33 cellular contexts compared by ENCODE assay signal in the genomic region with DNA sequence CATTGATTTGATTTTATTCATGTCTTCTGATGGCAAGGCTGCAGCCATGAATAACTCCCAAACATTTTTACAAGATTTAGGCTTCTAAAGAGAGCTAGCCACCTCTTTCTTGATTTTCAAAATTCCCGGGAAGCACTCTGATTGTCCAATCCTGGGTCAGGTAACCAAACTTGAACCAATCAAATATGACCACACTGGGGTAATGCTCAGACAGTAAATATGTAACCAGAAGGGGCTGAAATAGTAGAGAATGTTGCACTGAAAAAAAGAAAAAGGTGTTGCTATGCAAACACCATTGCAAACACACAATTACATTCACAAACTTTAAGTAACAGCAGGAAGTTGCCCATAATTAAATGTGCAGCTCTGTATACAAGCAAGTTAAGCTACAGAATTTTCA.
"Had no signal": no experiment of that assay in that cellular context is flagged by ENCODE, and none has a peak within 500 bp of the region (broad histone marks: within the 10 kb centered on the region; RNA-seq: fewer than 3 reads in every experiment).

No MANE protein-coding gene starts in this region.

- H3K27me3 ChIP-seq: MG63 had no signal

- H3K9me3 ChIP-seq: MG63 had no signal

- H3K9ac ChIP-seq: KMS-11 had no signal

- DNase-seq: Karpas-422, Kasumi-1, KG1, MG63, MM.1S, MV-4-11, NCI-H1048, NCI-H1092, NCI-H1092 treated with DMSO at 0.1 percent for 48 hours, NCI-H1105, NCI-H1105 treated with DMSO at 0.1 percent for 48 hours, NCI-H1417, NCI-H1417 treated with DMSO at 0.1 percent for 48 hours, NCI-H1436, NCI-H1436 treated with DMSO at 0.1 percent for 48 hours, NCI-H146, NCI-H1694, NCI-H1694 treated with DMSO at 0.1 percent for 48 hours, NCI-H187, NCI-H187 treated with DMSO at 0.1 percent for 48 hours, NCI-H1930, NCI-H2029, NCI-H2029 treated with DMSO at 0.1 percent for 48 hours, NCI-H2081, NCI-H2081 treated with DMSO at 0.1 percent for 48 hours, NCI-H2107, NCI-H2171, NCI-H2171 treated with DMSO at 0.1 percent for 48 hours, NCI-H2227 treated with DMSO at 0.1 percent for 48 hours, NCI-H226, NCI-H345, NCI-H446 treated with DMSO at 0.1 percent for 48 hours had no signal

- H3K36me3 ChIP-seq: MG63 had no signal

- H3K27ac ChIP-seq: KMS-11 had no signal

- H3K4me3 ChIP-seq: MG63 had no signal
